ENCODE assay signal across 8 cellular contexts in the genomic region with DNA sequence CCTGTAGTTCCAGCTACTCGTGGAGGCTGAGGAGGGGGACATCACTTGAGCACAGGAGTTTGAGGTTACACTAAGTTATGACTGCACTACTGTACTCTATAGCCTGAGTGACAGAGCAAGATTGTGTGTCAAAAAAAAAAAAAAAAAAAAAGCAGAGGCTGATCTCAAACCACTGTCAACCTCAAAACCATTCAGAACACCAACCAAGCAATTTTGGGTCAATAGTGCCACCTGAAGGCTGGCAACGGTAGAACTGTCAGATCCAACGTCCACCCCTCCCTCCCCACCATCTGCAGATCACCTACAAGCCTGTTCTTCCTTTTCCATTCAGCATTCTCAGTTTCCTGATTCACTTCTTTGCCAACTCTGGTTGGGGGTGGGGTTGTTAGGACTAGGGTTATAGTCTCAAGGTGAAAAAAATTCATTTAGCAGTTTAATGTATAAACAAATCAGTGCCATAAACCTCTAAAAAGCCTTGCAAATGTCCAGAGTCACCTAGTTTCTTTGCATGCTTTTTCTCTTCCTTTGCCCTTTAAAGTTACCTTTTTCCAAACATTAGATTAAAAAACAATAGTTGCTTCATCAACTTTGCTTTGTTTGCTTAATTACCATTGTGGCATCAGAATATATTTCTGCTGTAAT. TPM values are rescaled to one million over a fixed set of nuclear protein-coding genes. Genes with fewer than 3 reads are reported as not detected.
A peak's percentile ranks its signal among the peaks of the same experiment; 100 is the strongest.
DNase-seq lines count a peak whose midpoint lies in the region; ATAC-seq and TF ChIP-seq lines count a peak whose summit lies in the region.

No MANE protein-coding gene starts in this region.

- ATAC-seq in GM19043 (IDR thresholded peaks at IDR 0.05; ENCODE audit: low read depth, unreplicated experiment), result peak; percentile 28
- peak; percentile 47 for ATAC-seq in foreskin keratinocyte
- peak; percentile 29 to 62 (median 53) for ATAC-seq in psoas muscle
- no peak for ATAC-seq in HG03469 (IDR thresholded peaks at IDR 0.05; ENCODE audit: unreplicated experiment)

- CTCF ChIA-PET in RWPE1 (lab: Yijun Ruan, JAX), result interaction anchor here (0.5 to 1.1 kb wide), 6 partner anchors 85 to 1218 kb away, joined by 3 to 5 read pairs (median 4); no protein-coding TSS in a partner anchor

- WGBS in psoas muscle, 3 donors, result 23 to 29% (median 27%) methylated on average over 3 of the region's 3 CpGs

- DNase-seq in CD1c-positive myeloid dendritic cell (ENCODE audit: extremely low spot score) (peak; percentile 69), KG1 (lab: John Stamatoyannopoulos, UW) (peak; percentile 9), RWPE1 (ENCODE audit: low spot score) (peak; percentile 49), foreskin keratinocyte (peak; percentile 14 to 47), psoas muscle (peak; percentile 43 to 58)
- DNase-seq in activated T-helper 9 cell treated with anti-CD3 and anti-CD28 coated beads, Interleukin-2, amount 50 U/mL, for 16 hours (ENCODE audit: low read depth), result peak; percentile 58

- H3K36me3 ChIP-seq in psoas muscle (ENCODE audit: insufficient read depth in 1 of 2, low read depth in 1 of 2), result peaks cover 4 to 34% of the 10 kb centered on the region in 2 donors

- no peak overlapping the region for H3K4me3 ChIP-seq in psoas muscle

- TF ChIP-seq CTCF in RWPE1 (conservative IDR thresholded peaks at IDR 0.05; ENCODE audit: low read depth), result peak; percentile 70
- peak; percentile 69 for TF ChIP-seq CTCF in foreskin keratinocyte (conservative IDR thresholded peaks at IDR 0.05)
- peak; percentile 58 for TF ChIP-seq CTCF in psoas muscle (IDR thresholded peaks at IDR 0.05)

- POLR2A ChIA-PET in RWPE1 (lab: Yijun Ruan, JAX; ENCODE audit: low non-redundant PET), result no interaction called here

- H3K9me3 ChIP-seq in psoas muscle, result peaks cover 7% of the 10 kb centered on the region

- H3K27ac ChIP-seq in RWPE1 (no peak overlapping the region), foreskin keratinocyte (no peak overlapping the region), psoas muscle (no peak overlapping the region)

- H3K4me1 ChIP-seq in foreskin keratinocyte (peaks cover 7% of the 10 kb centered on the region), psoas muscle (peaks cover 11% of the 10 kb centered on the region)

- intact Hi-C loops in psoas muscle (cut with DNase I), result loop anchor here (2.0 to 10.0 kb wide), 4 partner anchors 201 to 495 kb away; a partner anchor contains a TSS

- H3K27me3 ChIP-seq in foreskin keratinocyte (no peaks in the 10 kb centered on the region), psoas muscle (ENCODE audit: insufficient read depth in 3 of 3, low read length in 2 of 3) (no peaks in the 10 kb centered on the region)

RNA-seq across cellular contexts. Expression of a gene that starts 2.6 kb away (rescaled TPM):
- total RNA-seq in foreskin keratinocyte (76.0 and 95.4 TPM in 2 replicates), psoas muscle (100 to 1,000 TPM in 2 of 4 donors, 10 to 100 TPM in 2; 70.5 to 105 (median 93.7) TPM)
- polyA plus RNA-seq in foreskin keratinocyte (106 and 131 TPM in 2 replicates), psoas muscle (100 to 1,000 TPM in 2 of 3 donors, 10 to 100 TPM in 1; 96.5 to 131 (median 124) TPM)

Comparison
In these comparisons a context has a peak if more than half of its experiments do, and no peak if none do; other contexts are left out.
1. DNase-seq: peak in every context shown above with its lines; median percentile 69 in CD1c-positive myeloid dendritic cell; 58 in activated T-helper 9 cell treated with anti-CD3 and anti-CD28 coated beads, Interleukin-2, amount 50 U/mL, for 16 hours; 50 in psoas muscle; 49 in RWPE1; 30 in foreskin keratinocyte; 9 in KG1.